9 cellular contexts compared by ENCODE assay signal in genomic region chr2:9179572-9180201, GRCh38. TPM values are rescaled to one million over a fixed set of nuclear protein-coding genes. Genes with fewer than 3 reads are reported as not detected.
DNase-seq lines count a peak whose midpoint lies in the region; ATAC-seq lines count a peak whose summit lies in the region.
"Had no signal": no experiment of that assay in that cellular context is flagged by ENCODE, and none has a peak within 500 bp of the region (broad histone marks: within the 10 kb centered on the region; RNA-seq: fewer than 3 reads in every experiment).

No MANE protein-coding gene starts in this region.

- H4K20me1 ChIP-seq in Karpas-422 (ENCODE audit: insufficient read depth, low read depth, low read length): no peaks in the 10 kb centered on the region

- H3K9ac ChIP-seq in stomach smooth muscle (ENCODE audit: low read length in 2 of 2) (no peak overlapping the region), Karpas-422 (ENCODE audit: low read length) (no peak overlapping the region)

- H3K79me2 ChIP-seq in Karpas-422 (ENCODE audit: low read length): no peaks in the 10 kb centered on the region

- H3K9me2 ChIP-seq in Karpas-422 (replicated peaks; ENCODE audit: insufficient read depth, low read length): no peaks in the 10 kb centered on the region

- H3K36me3 ChIP-seq in stomach smooth muscle (ENCODE audit: control insufficient read depth in 2 of 2, insufficient read depth in 2 of 2, low read length in 2 of 2) (no peaks in the 10 kb centered on the region), Karpas-422 (ENCODE audit: insufficient read depth, low read length) (no peaks in the 10 kb centered on the region)

- peak overlapping the region; percentile 60 for H3K27ac ChIP-seq in stomach smooth muscle (ENCODE audit: low read length)
- no peak overlapping the region for H3K27ac ChIP-seq in Karpas-422 (ENCODE audit: low read length)

- no peak for ATAC-seq in HG03159 (IDR thresholded peaks at IDR 0.05; ENCODE audit: unreplicated experiment)

- H3K4me2 ChIP-seq in Karpas-422 (ENCODE audit: low read depth, low read length, poor library complexity, severe bottlenecking): no peak overlapping the region

- H2AFZ ChIP-seq in Karpas-422 (ENCODE audit: low read length): no peak overlapping the region

- H3K4me1 ChIP-seq in stomach smooth muscle (ENCODE audit: control insufficient read depth, insufficient read depth, low read length): peaks cover 17% of the 10 kb centered on the region
- H3K4me1 ChIP-seq in Karpas-422 (ENCODE audit: low read length): peaks cover 6% of the 10 kb centered on the region

- H3K4me3 ChIP-seq in stomach smooth muscle (ENCODE audit: low read length in 2 of 2): no peak overlapping the region
- no peak overlapping the region for H3K4me3 ChIP-seq in Karpas-422 (ENCODE audit: low read length)

- H3K27me3 ChIP-seq in stomach smooth muscle (ENCODE audit: control insufficient read depth in 1 of 2, insufficient read depth in 2 of 2, low read length in 2 of 2): no peaks in the 10 kb centered on the region
- no peaks in the 10 kb centered on the region for H3K27me3 ChIP-seq in Karpas-422 (ENCODE audit: low read length)

- H3K9me3 ChIP-seq in stomach smooth muscle (ENCODE audit: control insufficient read depth in 2 of 2, low read length in 2 of 2) (no peaks in the 10 kb centered on the region), Karpas-422 (ENCODE audit: low read length) (no peaks in the 10 kb centered on the region)

- peak; percentile 88 for DNase-seq in HPDE6-E6E7 (ENCODE audit: extremely low spot score)
- DNase-seq in astrocyte of the hippocampus (ENCODE audit: low read depth, low spot score): peak; percentile 81
- peak; percentile 91 for DNase-seq in iris pigment epithelial cell (ENCODE audit: low read depth)
- DNase-seq in globus pallidus (ENCODE audit: low spot score): no peak
- no peak for DNase-seq in NCI-H1694 treated with DMSO at 0.1 percent for 48 hours (lab: John Stamatoyannopoulos, UW)
- no peak for DNase-seq in Karpas-422
- DNase-seq: activated CD4-positive, alpha-beta T cell treated with anti-CD3 and anti-CD28 coated beads, Interleukin-2, amount 50 U/mL, for 4 hours had no signal

RNA-seq across cellular contexts. Expression of gene ASAP2, which starts 26.9 kb away (rescaled TPM):
- total RNA-seq in Karpas-422 (2014; rRNA removed; shearing (Covaris generic); ENCODE audit: low replicate concordance): not detected in 2 replicates

Comparison
In these comparisons a context has a peak if more than half of its experiments do, and no peak if none do; other contexts are left out.
1. DNase-seq: peak in HPDE6-E6E7 (single experiment), astrocyte of the hippocampus (single experiment) and iris pigment epithelial cell (single experiment); none in globus pallidus (single experiment), NCI-H1694 treated with DMSO at 0.1 percent for 48 hours (single experiment) and Karpas-422 (single experiment).